ENCODE assay signal across 15 cellular contexts in the genomic region with DNA sequence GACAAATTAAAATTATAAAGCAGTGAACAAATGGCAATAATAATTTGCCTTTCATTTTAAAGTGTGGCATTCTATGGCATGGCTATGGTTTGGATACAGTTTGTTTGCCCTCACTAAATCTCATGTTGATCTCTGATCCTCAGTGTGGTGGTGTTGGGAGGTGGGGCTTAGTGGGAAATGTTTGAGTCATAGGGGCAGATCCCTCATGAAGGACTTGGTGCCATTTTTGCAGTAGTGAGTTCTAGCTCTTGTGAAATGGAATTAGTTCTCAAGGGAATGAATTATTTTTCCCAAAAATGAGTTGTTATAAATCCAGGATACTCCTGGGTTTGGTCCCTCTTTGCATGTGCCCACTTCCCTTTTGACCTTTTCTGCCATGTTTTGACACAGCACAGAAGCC.
A peak's percentile ranks its signal among the peaks of the same experiment; 100 is the strongest.
DNase-seq lines count a peak whose midpoint lies in the region; ATAC-seq and TF ChIP-seq lines count a peak whose summit lies in the region.
"Had no signal": no experiment of that assay in that cellular context is flagged by ENCODE, and none has a peak within 500 bp of the region (broad histone marks: within the 10 kb centered on the region; RNA-seq: fewer than 3 reads in every experiment).

No MANE protein-coding gene starts in this region.

- no peak overlapping the region for H3K18ac ChIP-seq in IMR-90 (ENCODE audit: low read depth, low read length)

- H3K56ac ChIP-seq in IMR-90 (ENCODE audit: extremely low read depth, insufficient read depth, low read length) = no peak overlapping the region

- H2BK120ac ChIP-seq in IMR-90 (ENCODE audit: low read depth, low read length) = no peak overlapping the region

- H4K91ac ChIP-seq in IMR-90 (ENCODE audit: insufficient read depth, low read depth, low read length) = no peak overlapping the region

- ATAC-seq in IMR-90 (ENCODE audit: low read depth) = no peak
- no peak for ATAC-seq in HG03135 (IDR thresholded peaks at IDR 0.05; ENCODE audit: unreplicated experiment)
- ATAC-seq: GM12878, HepG2 had no signal

- TF ChIP-seq RAD21 in IMR-90 (IDR thresholded peaks at IDR 0.05; ENCODE audit: low read length) = no peak

- in situ Hi-C loops in IMR-90 (cut with MboI; ENCODE audit: low sequenced_read_pairs) = no loop called here

- dilution Hi-C loops in IMR-90 (cut with HindIII; ENCODE audit: low sequenced_read_pairs, unreplicated experiment) = no loop called here

- no peaks in the 10 kb centered on the region for H3K79me1 ChIP-seq in IMR-90 (ENCODE audit: low read depth in 1 of 2, low read length in 2 of 2)

- H3K4me3 ChIP-seq in IMR-90 (ENCODE audit: insufficient read depth, low read depth, low read length) = no peak overlapping the region
- H3K4me3 ChIP-seq in sigmoid colon = no peak overlapping the region
- H3K4me3 ChIP-seq: GM12878 had no signal

- intact Hi-C loops in IMR-90 (cut with micrococcal nuclease) = no loop called here
- intact Hi-C loops in sigmoid colon (cut with DNase I) = no loop called here

- no peaks in the 10 kb centered on the region; the same call in 1 of the 2 replicates for H3K9me3 ChIP-seq in IMR-90 (ENCODE audit: control insufficient read depth, insufficient read depth, low read length)
- H3K9me3 ChIP-seq in sigmoid colon = no peaks in the 10 kb centered on the region
- H3K9me3 ChIP-seq: BE2C had no signal

- H2BK15ac ChIP-seq in IMR-90 (ENCODE audit: low read depth, low read length) = no peak overlapping the region

- no peak overlapping the region for H2AFZ ChIP-seq in IMR-90 (replicated peaks; ENCODE audit: low read length, poor library complexity)

- H4K8ac ChIP-seq in IMR-90 (ENCODE audit: low read depth in 2 of 2, low read length in 2 of 2) = no peak overlapping the region

- no peak overlapping the region for H3K4ac ChIP-seq in IMR-90 (ENCODE audit: low read depth, low read length)

- H3K27ac ChIP-seq in IMR-90 (ENCODE audit: insufficient read depth, low read length) (no peak overlapping the region), sigmoid colon (no peak overlapping the region)
- H3K27ac ChIP-seq: C4-2B had no signal

- POLR2A ChIA-PET in IMR-90 (lab: Charles Lee; ENCODE audit: unreplicated experiment) = no interaction called here

- no peak overlapping the region for H3K23ac ChIP-seq in IMR-90 (ENCODE audit: low read depth, low read length)

- no peak overlapping the region for H2AK9ac ChIP-seq in IMR-90 (replicated peaks; ENCODE audit: low read depth, low read length, poor library complexity)

- H2BK20ac ChIP-seq in IMR-90 (ENCODE audit: low read depth, low read length) = 0 out of 2 replicates have a peak overlapping the region, but pooled peaks have one; percentile 45

- CTCF ChIA-PET in IMR-90 (lab: Yijun Ruan, JAX) = no interaction called here

- TF ChIP-seq POLR2A in IMR-90 (IDR thresholded peaks at IDR 0.05; ENCODE audit: low read depth, low read length) = no peak
- TF ChIP-seq POLR2A in sigmoid colon (IDR thresholded peaks at IDR 0.05) = no peak

- no peak overlapping the region for H2AK5ac ChIP-seq in IMR-90 (ENCODE audit: low read depth, low read length)

- H3K27me3 ChIP-seq in IMR-90 (ENCODE audit: control insufficient read depth, insufficient read depth, low read length) (no peaks in the 10 kb centered on the region), sigmoid colon (peaks cover 0 to 2% (median 0%) of the 10 kb centered on the region in 3 donors)
- H3K27me3 ChIP-seq: BE2C had no signal

- TF ChIP-seq CTCF in IMR-90 (conservative IDR thresholded peaks at IDR 0.05; ENCODE audit: low read depth, low read length) (no peak), sigmoid colon (IDR thresholded peaks at IDR 0.05) (no peak)

- BruUV-seq in IMR-90 (replicated peaks; lab: Mats Ljungman, UMichigan) = no TSS peak

- TF ChIP-seq EP300 in sigmoid colon (IDR thresholded peaks at IDR 0.05) = no peak

- H3K36me3 ChIP-seq in IMR-90 (ENCODE audit: control insufficient read depth, insufficient read depth, low read length) (no peaks in the 10 kb centered on the region), sigmoid colon (no peaks in the 10 kb centered on the region)
- H3K36me3 ChIP-seq: BE2C had no signal

- no peak overlapping the region for H3K9ac ChIP-seq in IMR-90 (ENCODE audit: low read depth, low read length)

- H3K4me2 ChIP-seq in IMR-90 (ENCODE audit: low read depth, low read length) = no peak overlapping the region

- no peak for DNase-seq in IMR-90
- peak; percentile 16 for DNase-seq in amniotic epithelial cell (ENCODE audit: low read depth)
- DNase-seq in fibroblast of peridontal ligament (ENCODE audit: extremely low read depth) = peak; percentile 30
- no peak for DNase-seq in NCI-H2196 treated with DMSO at 0.1 percent for 48 hours (lab: John Stamatoyannopoulos, UW; ENCODE audit: unreplicated experiment)
- DNase-seq in NCI-H2029 treated with DMSO at 0.1 percent for 48 hours (lab: John Stamatoyannopoulos, UW) = no peak
- no peak for DNase-seq in sigmoid colon
- DNase-seq: BE2C; CD4-positive, alpha-beta memory T cell; DMS79; GOT3; H9 had no signal

- 0 out of 2 replicates have a peak, but pooled peaks cover 2% of the 10 kb centered on the region for H3K9me1 ChIP-seq in IMR-90 (ENCODE audit: insufficient read depth, low read length)

- H2BK5ac ChIP-seq in IMR-90 (ENCODE audit: low read depth, low read length, poor library complexity, severe bottlenecking) = no peak overlapping the region

- no peak overlapping the region for H4K5ac ChIP-seq in IMR-90 (ENCODE audit: low read depth, low read length)

- H4K20me1 ChIP-seq in IMR-90 (ENCODE audit: insufficient read depth, low read length) = no peaks in the 10 kb centered on the region

- H3K14ac ChIP-seq in IMR-90 (replicated peaks; ENCODE audit: low read depth, low read length) = no peak overlapping the region

- H3K4me1 ChIP-seq in IMR-90 (ENCODE audit: control insufficient read depth, insufficient read depth, low read length) (no peaks in the 10 kb centered on the region), sigmoid colon (peaks cover 0 to 25% (median 4%) of the 10 kb centered on the region in 4 donors)
- H3K4me1 ChIP-seq: BE2C had no signal

TF ChIP-seq in IMR-90, 13 proteins besides CTCF, POLR2A, EP300 and RAD21:
- TF ChIP-seq RFX5 (IDR thresholded peaks at IDR 0.05; ENCODE audit: low read depth, low read length) (no peak), FOS (IDR thresholded peaks at IDR 0.05; ENCODE audit: low read depth, low read length) (no peak), MAFK (IDR thresholded peaks at IDR 0.05; ENCODE audit: low read depth, low read length) (no peak), CHD1 (IDR thresholded peaks at IDR 0.05; ENCODE audit: low read depth, low read length) (no peak), MAZ (IDR thresholded peaks at IDR 0.05; ENCODE audit: borderline replicate concordance, low read depth, low read length) (no peak)

Comparison
In these comparisons a context has a peak if more than half of its experiments do, and no peak if none do; other contexts are left out.
1. DNase-seq: peak in amniotic epithelial cell (single experiment) and fibroblast of peridontal ligament (single experiment); none in IMR-90 (single experiment), NCI-H2196 treated with DMSO at 0.1 percent for 48 hours (single experiment), NCI-H2029 treated with DMSO at 0.1 percent for 48 hours (single experiment) and sigmoid colon (single experiment).